Comparison of ENCODE assay signal across 7 cellular contexts in the genomic region with DNA sequence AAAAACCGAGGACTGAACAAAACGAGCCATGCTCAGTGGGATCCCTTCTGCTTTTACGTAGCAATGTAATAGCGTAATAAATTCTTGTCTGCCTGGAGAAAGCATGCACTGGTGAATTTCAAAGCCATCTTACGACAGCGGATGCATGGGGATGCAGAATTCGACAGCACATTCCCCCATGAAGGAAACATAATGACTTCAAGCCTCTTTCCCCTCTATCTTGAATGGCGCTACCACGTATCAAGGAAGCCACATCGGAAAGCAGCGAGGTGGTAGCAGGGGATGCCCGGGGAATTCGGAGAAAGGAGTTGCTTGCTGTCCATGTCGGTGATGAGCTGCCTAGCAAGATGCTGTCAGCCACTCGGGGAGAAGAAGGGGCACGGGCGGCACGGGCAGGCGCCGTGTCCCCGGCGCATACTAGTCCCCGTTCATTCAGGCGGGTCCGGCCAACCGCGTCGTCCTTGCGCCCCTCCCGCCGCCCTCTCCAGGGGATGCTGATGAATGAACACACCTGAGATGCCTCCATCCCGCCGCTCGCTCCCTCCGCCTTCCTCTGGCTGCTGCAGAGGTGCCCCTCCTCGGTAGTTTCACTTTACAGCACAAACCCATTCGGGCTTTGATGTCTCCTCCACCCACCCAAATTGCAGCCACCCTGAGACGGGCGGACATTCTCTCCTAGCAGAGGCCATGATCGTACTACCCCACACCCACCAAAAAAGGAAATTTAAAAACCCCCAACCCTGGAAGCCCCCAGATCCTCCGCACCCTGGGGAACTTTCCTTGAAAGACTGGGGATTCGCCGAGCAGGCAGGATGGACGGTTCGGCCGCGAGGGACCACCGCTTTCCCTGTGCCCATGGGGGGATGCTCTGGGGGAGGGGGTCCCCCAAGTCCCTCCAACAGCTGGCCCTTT.
DNase-seq lines count a peak whose midpoint lies in the region; ATAC-seq and TF ChIP-seq lines count a peak whose summit lies in the region.

No MANE protein-coding gene starts in this region.

- TF ChIP-seq CTCF in GM13977 (IDR thresholded peaks at IDR 0.05; ENCODE audit: extremely low read depth, insufficient read depth, missing control alignments), result no peak

- no peaks in the 10 kb centered on the region for H3K36me3 Mint-ChIP-seq in stimulated activated effector memory CD8-positive, alpha-beta T cell treated with anti-CD3 and anti-CD28 coated beads, Interleukin-12 subunit alpha, Interleukin-12 subunit beta, amount 100 ng/mL, for 72 hours

- H3K4me1 Mint-ChIP-seq in stimulated activated effector memory CD8-positive, alpha-beta T cell treated with anti-CD3 and anti-CD28 coated beads, Interleukin-12 subunit alpha, Interleukin-12 subunit beta, amount 100 ng/mL, for 72 hours, result peaks cover 18% of the 10 kb centered on the region

- peak overlapping the region; percentile 95 for H3K4me3 Mint-ChIP-seq in stimulated activated effector memory CD8-positive, alpha-beta T cell treated with anti-CD3 and anti-CD28 coated beads, Interleukin-12 subunit alpha, Interleukin-12 subunit beta, amount 100 ng/mL, for 72 hours

- peak overlapping the region; percentile 34 for H3K27ac Mint-ChIP-seq in stimulated activated effector memory CD8-positive, alpha-beta T cell treated with anti-CD3 and anti-CD28 coated beads, Interleukin-12 subunit alpha, Interleukin-12 subunit beta, amount 100 ng/mL, for 72 hours

- H3K9ac ChIP-seq in endocrine pancreas (ENCODE audit: control insufficient read depth, insufficient read depth, low read length) (peak overlapping the region; percentile 69), mucosa of rectum (ENCODE audit: low read depth in 1 of 2, low read length in 2 of 2) (peak overlapping the region; percentile 75 to 83)

- no peaks in the 10 kb centered on the region for H3K4me1 ChIP-seq in endocrine pancreas (ENCODE audit: control insufficient read depth, insufficient read depth, low read length)
- H3K4me1 ChIP-seq in mucosa of rectum (ENCODE audit: control insufficient read depth in 2 of 2, insufficient read depth in 2 of 2, low read length in 2 of 2), result peaks cover 22 to 32% of the 10 kb centered on the region in 2 donors

- in situ Hi-C loops in GM13977 (cut with MboI; ENCODE audit: low pct_unique_long_range_greater_than_20kb, low sequenced_read_pairs, unreplicated experiment), result no loop called here

- DNase-seq in GM13977 (ENCODE audit: low spot score) (peak; percentile 74), NCI-H128 (lab: John Stamatoyannopoulos, UW; ENCODE audit: unreplicated experiment) (peak; percentile 5), SIG-M5 treated with dmso at 0.1 percent for 504 hours (lab: John Stamatoyannopoulos, UW; ENCODE audit: unreplicated experiment) (no peak)
- peak; percentile 12 for DNase-seq in activated CD8-positive, alpha-beta memory T cell treated with anti-CD3 and anti-CD28 coated beads, Interleukin-2, amount 50 U/mL, for 1 hour (ENCODE audit: extremely low read depth)
- peak; percentile 25 to 75 for DNase-seq in stimulated activated effector memory CD8-positive, alpha-beta T cell treated with anti-CD3 and anti-CD28 coated beads, Interleukin-12 subunit alpha, Interleukin-12 subunit beta, amount 100 ng/mL, for 72 hours (ENCODE audit: low spot score in 2 of 2)

- H3K4me3 ChIP-seq in endocrine pancreas (ENCODE audit: control insufficient read depth, insufficient read depth, low read length) (peak overlapping the region; percentile 71), mucosa of rectum (ENCODE audit: low read length in 2 of 2) (peak overlapping the region; percentile 79 to 89)

- no peaks in the 10 kb centered on the region for H3K9me3 ChIP-seq in endocrine pancreas (ENCODE audit: control insufficient read depth, low read length)
- H3K9me3 ChIP-seq in mucosa of rectum (ENCODE audit: control insufficient read depth in 2 of 2, low read length in 2 of 2), result no peaks in the 10 kb centered on the region

- H3K27me3 ChIP-seq in endocrine pancreas (ENCODE audit: control insufficient read depth, insufficient read depth, low read length) (no peaks in the 10 kb centered on the region), mucosa of rectum (ENCODE audit: control insufficient read depth in 2 of 2, insufficient read depth in 2 of 2, low read length in 2 of 2) (no peaks in the 10 kb centered on the region)

- ATAC-seq in stimulated activated effector memory CD8-positive, alpha-beta T cell treated with anti-CD3 and anti-CD28 coated beads, Interleukin-12 subunit alpha, Interleukin-12 subunit beta, amount 100 ng/mL, for 72 hours, result peak; percentile 49

- H3K36me3 ChIP-seq in endocrine pancreas (ENCODE audit: control insufficient read depth, insufficient read depth, low read length) (no peaks in the 10 kb centered on the region), mucosa of rectum (ENCODE audit: control insufficient read depth in 2 of 2, insufficient read depth in 2 of 2, low read length in 2 of 2) (no peaks in the 10 kb centered on the region)

- peak overlapping the region; percentile 80 to 85 for H3K27ac ChIP-seq in mucosa of rectum (ENCODE audit: low read depth in 2 of 2, low read length in 2 of 2)

- H3K9me3 Mint-ChIP-seq in stimulated activated effector memory CD8-positive, alpha-beta T cell treated with anti-CD3 and anti-CD28 coated beads, Interleukin-12 subunit alpha, Interleukin-12 subunit beta, amount 100 ng/mL, for 72 hours, result no peaks in the 10 kb centered on the region
